ENCODE assay signal across 30 cellular contexts in genomic region chr19:17211547-17212446, GRCh38. TPM values are rescaled to one million over a fixed set of nuclear protein-coding genes. Genes with fewer than 3 reads are reported as not detected.
"Had no signal": no experiment of that assay in that cellular context is flagged by ENCODE, and none has a peak within 500 bp of the region (broad histone marks: within the 10 kb centered on the region; RNA-seq: fewer than 3 reads in every experiment).

No MANE protein-coding gene starts in this region.

- H3K27ac ChIP-seq: ascending aorta, cardiac muscle cell, PC-9, SJCRH30, SK-N-MC, WERI-Rb-1 had no signal

- H3K9me3 ChIP-seq: ascending aorta, MG63, SJCRH30 had no signal

- DNase-seq: activated CD4-positive, alpha-beta memory T cell treated with anti-CD3 and anti-CD28 coated beads, Interleukin-2, amount 10 ng/mL, durations not matched to agents 7 days and 5 days; activated CD4-positive, alpha-beta T cell treated with anti-CD3 and anti-CD28 coated beads for 1 hour; activated CD4-positive, alpha-beta T cell treated with anti-CD3 and anti-CD28 coated beads for 48 hours; activated CD4-positive, CD25-positive, alpha-beta regulatory T cell; activated gamma-delta T cell; activated naive CD4-positive, alpha-beta T cell treated with Interleukin-2 at 50 U/mL for 16 hours; activated naive CD8-positive, alpha-beta T cell treated with anti-CD3 and anti-CD28 coated beads, Interleukin-2, amount 10 ng/mL, durations not matched to agents 7 days and 5 days; activated T-cell treated with anti-CD3 and anti-CD28 coated beads, Interleukin-2, amount 50 U/mL, for 24 hours; amygdala; Kasumi-1; KG1; MG63; NCI-H1048; NCI-H1105 treated with DMSO at 0.1 percent for 48 hours; NCI-H1436; NCI-H1694 treated with DMSO at 0.1 percent for 48 hours; NCI-H2029; NCI-H345; NCI-H524 treated with DMSO at 0.1 percent for 48 hours; NK-92 treated with Interleukin-12 subunit alpha and Interleukin-12 subunit beta, amount 100 ng/mL, for 24 hours; PC-9; SHP77; SJCRH30; T1000; WERI-Rb-1 had no signal

- H3K4me3 ChIP-seq: ascending aorta, cardiac muscle cell, MG63, PC-9, SJCRH30, SK-N-MC had no signal

- FAIRE-seq: RCC 7860 had no signal

- H3K4me2 ChIP-seq: PC-9 had no signal

- H2AFZ ChIP-seq: PC-9 had no signal

- H3K27me3 ChIP-seq: ascending aorta, cardiac muscle cell, MG63, SJCRH30 had no signal

RNA-seq across cellular contexts. Expression of gene USHBP1, which starts 52.7 kb away (rescaled TPM):
- total RNA-seq: activated naive CD8-positive, alpha-beta T cell treated with anti-CD3 and anti-CD28 coated beads, Interleukin-2, amount 10 ng/mL, durations not matched to agents 7 days and 5 days; NCI-H460; PC-9 had no signal
